1 cellular context compared by ENCODE assay signal in genomic region chr2:33500177-33500576, GRCh38.
TF ChIP-seq lines count a peak whose summit lies in the region.

No MANE protein-coding gene starts in this region.

TF ChIP-seq in GM23338, 12 proteins besides CTCF, POLR2A, EP300 and RAD21 (continued from another document):
- no peak for TF ChIP-seq POLR2AphosphoS5 (IDR thresholded peaks at IDR 0.05; ENCODE audit: low read depth)
- no peak for TF ChIP-seq NANOG (IDR thresholded peaks at IDR 0.05; ENCODE audit: borderline replicate concordance)
- TF ChIP-seq ZNF114 (CRISPR knock-in tag; IDR thresholded peaks at IDR 0.05): no peak
- no peak for TF ChIP-seq JUNB (IDR thresholded peaks at IDR 0.05; ENCODE audit: unreplicated experiment)
- TF ChIP-seq, protein P1, sequence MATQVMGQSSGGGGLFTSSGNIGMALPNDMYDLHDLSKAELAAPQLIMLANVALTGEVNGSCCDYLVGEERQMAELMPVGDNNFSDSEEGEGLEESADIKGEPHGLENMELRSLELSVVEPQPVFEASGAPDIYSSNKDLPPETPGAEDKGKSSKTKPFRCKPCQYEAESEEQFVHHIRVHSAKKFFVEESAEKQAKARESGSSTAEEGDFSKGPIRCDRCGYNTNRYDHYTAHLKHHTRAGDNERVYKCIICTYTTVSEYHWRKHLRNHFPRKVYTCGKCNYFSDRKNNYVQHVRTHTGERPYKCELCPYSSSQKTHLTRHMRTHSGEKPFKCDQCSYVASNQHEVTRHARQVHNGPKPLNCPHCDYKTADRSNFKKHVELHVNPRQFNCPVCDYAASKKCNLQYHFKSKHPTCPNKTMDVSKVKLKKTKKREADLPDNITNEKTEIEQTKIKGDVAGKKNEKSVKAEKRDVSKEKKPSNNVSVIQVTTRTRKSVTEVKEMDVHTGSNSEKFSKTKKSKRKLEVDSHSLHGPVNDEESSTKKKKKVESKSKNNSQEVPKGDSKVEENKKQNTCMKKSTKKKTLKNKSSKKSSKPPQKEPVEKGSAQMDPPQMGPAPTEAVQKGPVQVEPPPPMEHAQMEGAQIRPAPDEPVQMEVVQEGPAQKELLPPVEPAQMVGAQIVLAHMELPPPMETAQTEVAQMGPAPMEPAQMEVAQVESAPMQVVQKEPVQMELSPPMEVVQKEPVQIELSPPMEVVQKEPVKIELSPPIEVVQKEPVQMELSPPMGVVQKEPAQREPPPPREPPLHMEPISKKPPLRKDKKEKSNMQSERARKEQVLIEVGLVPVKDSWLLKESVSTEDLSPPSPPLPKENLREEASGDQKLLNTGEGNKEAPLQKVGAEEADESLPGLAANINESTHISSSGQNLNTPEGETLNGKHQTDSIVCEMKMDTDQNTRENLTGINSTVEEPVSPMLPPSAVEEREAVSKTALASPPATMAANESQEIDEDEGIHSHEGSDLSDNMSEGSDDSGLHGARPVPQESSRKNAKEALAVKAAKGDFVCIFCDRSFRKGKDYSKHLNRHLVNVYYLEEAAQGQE (IDR thresholded peaks at IDR 0.05; ENCODE audit: unreplicated experiment): no peak
- no peak for TF ChIP-seq STAT1 (IDR thresholded peaks at IDR 0.05; ENCODE audit: unreplicated experiment)
- no peak for TF ChIP-seq ZNF331 (CRISPR knock-in tag; IDR thresholded peaks at IDR 0.05; ENCODE audit: low read depth)
- TF ChIP-seq EZH2 (IDR thresholded peaks at IDR 0.05; ENCODE audit: low read depth, unreplicated experiment): no peak
TF ChIP-seq in GM23338: peak in this region for 0.
